ENCODE assay signal across 24 cellular contexts in genomic region chr14:85313801-85314207, GRCh38.
A peak's percentile ranks its signal among the peaks of the same experiment; 100 is the strongest.
DNase-seq lines count a peak whose midpoint lies in the region; ATAC-seq, FAIRE-seq and TF ChIP-seq lines count a peak whose summit lies in the region.
"Had no signal": no experiment of that assay in that cellular context is flagged by ENCODE, and none has a peak within 500 bp of the region (broad histone marks: within the 10 kb centered on the region; RNA-seq: fewer than 3 reads in every experiment).

No MANE protein-coding gene starts in this region.

- H3K9ac ChIP-seq in endothelial cell of umbilical vein (replicated peaks; ENCODE audit: extremely low read depth, insufficient read depth, low read length) = no peak overlapping the region

- DNase-seq in AG10803 (ENCODE audit: low read depth) (peak; percentile 86), NCI-H226 (peak; percentile 2), endothelial cell of umbilical vein (ENCODE audit: low read depth, low spot score) (peak; percentile 32), neural crest cell (ENCODE audit: low read depth, low spot score) (no peak), COLO829 (ENCODE audit: low spot score) (no peak)
- DNase-seq: activated effector memory CD4-positive, alpha-beta T cell treated with anti-CD3 and anti-CD28 coated beads, Interleukin-2, amount 50 U/mL, for 16 hours; activated naive CD8-positive, alpha-beta T cell treated with anti-CD3 and anti-CD28 coated beads, Interleukin-2, amount 50 U/mL, for 24 hours; dorsolateral prefrontal cortex; GDM1; Karpas-422; left cardiac atrium; NCI-H1092; NCI-H2029; NCI-H446 treated with DMSO at 0.1 percent for 48 hours; Peyer's patch; spleen; T-helper 2 cell; WERI-Rb-1 had no signal

- no peaks in the 10 kb centered on the region for H4K20me1 ChIP-seq in endothelial cell of umbilical vein (replicated peaks; ENCODE audit: control insufficient read depth, extremely low read depth, insufficient read depth, low read length)

- no peaks in the 10 kb centered on the region for H3K9me3 ChIP-seq in endothelial cell of umbilical vein (replicated peaks; ENCODE audit: control insufficient read depth, insufficient read depth, low read length)
- H3K9me3 ChIP-seq: A549, neutrophil, Peyer's patch, spleen had no signal

- BruUV-seq in endothelial cell of umbilical vein (replicated peaks; lab: Mats Ljungman, UMichigan) = no TSS peak

- ATAC-seq in HG02852 (IDR thresholded peaks at IDR 0.05; ENCODE audit: unreplicated experiment) (no peak), HG03469 (IDR thresholded peaks at IDR 0.05; ENCODE audit: unreplicated experiment) (no peak), HG03521 (IDR thresholded peaks at IDR 0.05; ENCODE audit: unreplicated experiment) (no peak)
- ATAC-seq: A549; activated naive CD8-positive, alpha-beta T cell treated with anti-CD3 and anti-CD28 coated beads, Interleukin-2, amount 50 U/mL, for 24 hours; left cardiac atrium had no signal

- POLR2A ChIA-PET in endothelial cell of umbilical vein (lab: Charles Lee) = no interaction called here

- no peak overlapping the region for H2AFZ ChIP-seq in endothelial cell of umbilical vein (ENCODE audit: low read depth, low read length)

- CTCF ChIA-PET in endothelial cell of umbilical vein (lab: Charles Lee) = no interaction called here

- H3K4me3 Mint-ChIP-seq in neural crest cell = no peak overlapping the region
- H3K4me3 Mint-ChIP-seq: activated naive CD8-positive, alpha-beta T cell treated with anti-CD3 and anti-CD28 coated beads, Interleukin-2, amount 50 U/mL, for 24 hours had no signal

- intact Hi-C loops in endothelial cell of umbilical vein (cut with micrococcal nuclease) = no loop called here

- H3K4me2 ChIP-seq in endothelial cell of umbilical vein (ENCODE audit: insufficient read depth, low read length) = no peak overlapping the region
- H3K4me2 ChIP-seq: A549 had no signal

- H3K4me3 ChIP-seq in AG10803 (ENCODE audit: low read length) (no peak overlapping the region), endothelial cell of umbilical vein (replicated peaks in 1 of 3; ENCODE audit: insufficient read depth in 1 of 3, low read depth in 1 of 3, low read length in 3 of 3) (no peak overlapping the region)
- H3K4me3 ChIP-seq: A549, cardiac muscle cell, dorsolateral prefrontal cortex, Peyer's patch, spleen had no signal

- H3K9me1 ChIP-seq in endothelial cell of umbilical vein (replicated peaks; ENCODE audit: control insufficient read depth, extremely low read depth, insufficient read depth, low read length) = no peaks in the 10 kb centered on the region

- no peaks in the 10 kb centered on the region for H3K27me3 Mint-ChIP-seq in neural crest cell (ENCODE audit: low read depth)
- H3K27me3 Mint-ChIP-seq: activated naive CD8-positive, alpha-beta T cell treated with anti-CD3 and anti-CD28 coated beads, Interleukin-2, amount 50 U/mL, for 24 hours had no signal

- H3K4me1 ChIP-seq in endothelial cell of umbilical vein (ENCODE audit: control insufficient read depth, extremely low read depth, insufficient read depth, low read length) = peaks cover 25% of the 10 kb centered on the region
- H3K4me1 ChIP-seq: A549, Peyer's patch, spleen had no signal

- peaks cover 3% of the 10 kb centered on the region for H3K9me3 Mint-ChIP-seq in neural crest cell

- peaks cover 61% of the 10 kb centered on the region for H3K4me1 Mint-ChIP-seq in neural crest cell
- H3K4me1 Mint-ChIP-seq: activated naive CD8-positive, alpha-beta T cell treated with anti-CD3 and anti-CD28 coated beads, Interleukin-2, amount 50 U/mL, for 24 hours had no signal

- H3K27ac Mint-ChIP-seq in neural crest cell (ENCODE audit: unreplicated experiment) = peak overlapping the region; percentile 87
- H3K27ac Mint-ChIP-seq: activated naive CD8-positive, alpha-beta T cell treated with anti-CD3 and anti-CD28 coated beads, Interleukin-2, amount 50 U/mL, for 24 hours had no signal

- no peak for TF ChIP-seq POLR2A in endothelial cell of umbilical vein (IDR thresholded peaks at IDR 0.05; ENCODE audit: low read depth, low read length)

- dilution Hi-C loops in endothelial cell of umbilical vein (cut with MboI; ENCODE audit: extremely low pct_ligation_motif_present, low sequenced_read_pairs) = no loop called here

- H3K79me2 ChIP-seq in endothelial cell of umbilical vein (ENCODE audit: control insufficient read depth, insufficient read depth, low read length) = no peaks in the 10 kb centered on the region

- no peaks in the 10 kb centered on the region for H3K36me3 Mint-ChIP-seq in neural crest cell (ENCODE audit: low read depth)

- H3K27me3 ChIP-seq in endothelial cell of umbilical vein (ENCODE audit: control insufficient read depth in 2 of 2, insufficient read depth in 2 of 2, low read length in 2 of 2) = no peaks in the 10 kb centered on the region
- H3K27me3 ChIP-seq: cardiac muscle cell, neutrophil, Peyer's patch, spleen had no signal

- TF ChIP-seq CTCF in AG10803 (conservative IDR thresholded peaks at IDR 0.05; ENCODE audit: low read length) (no peak), endothelial cell of umbilical vein (IDR thresholded peaks at IDR 0.05; ENCODE audit: extremely low read depth in 1 of 2, insufficient read depth in 1 of 2, low read depth in 1 of 2, low read length in 2 of 2) (no peak), neural crest cell (conservative IDR thresholded peaks at IDR 0.05) (no peak)

- no peaks in the 10 kb centered on the region for H3K36me3 ChIP-seq in endothelial cell of umbilical vein (ENCODE audit: control insufficient read depth in 2 of 2, extremely low read depth in 1 of 2, insufficient read depth in 2 of 2, low read length in 2 of 2)
- H3K36me3 ChIP-seq: cardiac muscle cell, neutrophil, Peyer's patch, spleen, WERI-Rb-1 had no signal

- no peak overlapping the region for H3K27ac ChIP-seq in endothelial cell of umbilical vein (ENCODE audit: insufficient read depth, low read depth, low read length)
- H3K27ac ChIP-seq: A549, cardiac muscle cell, dorsolateral prefrontal cortex, neutrophil, Peyer's patch, spleen, WERI-Rb-1 had no signal

- no peak for FAIRE-seq in endothelial cell of umbilical vein (lab: Jason Lieb, UNC)
- FAIRE-seq: A549 had no signal

TF ChIP-seq in endothelial cell of umbilical vein, 7 proteins besides CTCF, POLR2A, EP300 and RAD21:
- no peak for TF ChIP-seq MYC (IDR thresholded peaks at IDR 0.05; ENCODE audit: low read depth, low read length)
- TF ChIP-seq JUN (IDR thresholded peaks at IDR 0.05; ENCODE audit: borderline replicate concordance, insufficient read depth, insufficient read length, low read depth) = no peak
- TF ChIP-seq POLR2AphosphoS5 (IDR thresholded peaks at IDR 0.05; ENCODE audit: insufficient read depth, low read depth, low read length) = no peak
- TF ChIP-seq GATA2 (IDR thresholded peaks at IDR 0.05; ENCODE audit: insufficient read depth, insufficient read length, low read depth, low read length) = no peak
- no peak for TF ChIP-seq EZH2 (IDR thresholded peaks at IDR 0.05; ENCODE audit: borderline replicate concordance, low read depth, low read length, severe bottlenecking)
- no peak for TF ChIP-seq FOS (IDR thresholded peaks at IDR 0.05; ENCODE audit: borderline replicate concordance, insufficient read depth, low read length)
- TF ChIP-seq MAX (IDR thresholded peaks at IDR 0.05; ENCODE audit: insufficient read depth, insufficient read length) = no peak

Comparison
In these comparisons a context has a peak if more than half of its experiments do, and no peak if none do; other contexts are left out.
1. DNase-seq: peak in AG10803 (single experiment), NCI-H226 (single experiment) and endothelial cell of umbilical vein (single experiment); none in neural crest cell (single experiment) and COLO829 (single experiment).